Comparison of ENCODE assay signal across 1 cellular context in genomic region chr18:7872569-7872968, GRCh38.
A peak's percentile ranks its signal among the peaks of the same experiment; 100 is the strongest.
TF ChIP-seq lines count a peak whose summit lies in the region.

No MANE protein-coding gene starts in this region.

TF ChIP-seq in HCT116, 20 proteins besides CTCF, POLR2A, EP300 and RAD21 (continued from another document):
- TF ChIP-seq POLR2AphosphoS5 (IDR thresholded peaks at IDR 0.05; ENCODE audit: low read depth, low read length) (no peak), CBX3 (IDR thresholded peaks at IDR 0.05; ENCODE audit: low read depth) (peak; percentile 59; the same call in 1 of the 2 replicates)
